11 cellular contexts compared by ENCODE assay signal in the genomic region with DNA sequence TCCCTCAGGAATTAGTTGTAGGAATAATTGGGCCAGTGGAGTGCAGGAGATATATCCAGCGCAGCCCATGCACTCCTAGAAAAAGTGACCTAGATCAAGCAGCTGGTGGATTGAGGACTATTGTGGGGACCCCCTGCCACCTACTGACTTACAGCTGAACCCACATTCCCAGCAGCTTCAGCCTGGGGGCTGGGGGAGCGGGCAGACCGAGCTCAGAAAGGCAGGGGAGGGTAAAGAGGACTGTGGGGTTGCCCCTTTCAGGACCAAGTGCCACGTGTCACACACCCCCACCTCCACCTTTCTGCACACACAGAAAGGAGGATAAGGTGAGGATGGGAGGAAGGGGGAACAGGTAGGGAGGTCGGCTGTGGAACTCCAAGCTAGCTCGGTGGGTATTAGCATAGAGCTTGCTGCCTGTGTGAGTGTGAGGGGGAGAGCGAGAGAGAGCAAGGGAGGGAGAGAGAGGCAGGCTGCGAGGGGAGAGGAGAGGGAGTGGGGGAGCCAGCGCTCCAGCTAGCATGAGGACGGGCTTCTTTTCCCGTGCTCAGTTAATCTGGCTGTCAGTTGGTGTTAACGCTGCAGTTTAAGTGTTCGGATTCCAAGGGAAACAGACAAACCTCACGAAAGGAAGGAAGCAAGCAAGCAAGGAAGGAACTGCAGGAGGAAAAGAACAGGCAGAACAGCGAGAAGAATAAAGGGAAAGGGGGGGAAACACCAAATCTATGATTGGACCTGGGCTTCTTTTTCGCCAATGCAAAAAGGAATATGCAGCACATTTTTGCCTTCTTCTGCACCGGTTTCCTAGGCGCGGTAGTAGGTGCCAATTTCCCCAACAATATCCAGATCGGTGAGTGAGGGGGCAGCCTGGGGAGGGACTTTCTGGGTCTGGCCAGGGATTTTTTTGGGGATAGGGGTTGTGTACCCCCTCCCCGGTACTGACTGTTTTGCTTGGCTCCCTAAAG. TPM values are rescaled to one million over a fixed set of nuclear protein-coding genes. Genes with fewer than 3 reads are reported as not detected.
DNase-seq lines count a peak whose midpoint lies in the region; ATAC-seq, FAIRE-seq and TF ChIP-seq lines count a peak whose summit lies in the region.
"Had no signal": no experiment of that assay in that cellular context is flagged by ENCODE, and none has a peak within 500 bp of the region (broad histone marks: within the 10 kb centered on the region; RNA-seq: fewer than 3 reads in every experiment).

A gene (plus strand): TSS at position 547 of the 962 bp plus-strand sequence.

- no peaks in the 10 kb centered on the region for H3K4me1 Mint-ChIP-seq in activated CD8-positive, alpha-beta T cell treated with anti-CD3 and anti-CD28 coated beads for 36 hours (ENCODE audit: low read depth)

- no peak within 1 kb of the TSS for H3K27ac Mint-ChIP-seq in activated CD8-positive, alpha-beta T cell treated with anti-CD3 and anti-CD28 coated beads for 36 hours
- H3K27ac Mint-ChIP-seq: activated naive CD4-positive, alpha-beta T cell treated with anti-CD3 and anti-CD28 coated beads for 36 hours had no signal

- H3K9me3 Mint-ChIP-seq in activated CD8-positive, alpha-beta T cell treated with anti-CD3 and anti-CD28 coated beads for 36 hours, result no peaks in the 10 kb centered on the region
- H3K9me3 Mint-ChIP-seq: activated naive CD4-positive, alpha-beta T cell treated with anti-CD3 and anti-CD28 coated beads for 36 hours had no signal

- no peaks in the 10 kb centered on the region for H3K36me3 Mint-ChIP-seq in activated CD8-positive, alpha-beta T cell treated with anti-CD3 and anti-CD28 coated beads for 36 hours (ENCODE audit: low read depth)

- POLR2A ChIA-PET in activated CD8-positive, alpha-beta T cell treated with anti-CD3 and anti-CD28 coated beads for 36 hours (lab: Charles Lee), result no interaction called here

- intact Hi-C loops in activated CD8-positive, alpha-beta T cell treated with anti-CD3 and anti-CD28 coated beads for 36 hours (cut with micrococcal nuclease), result loop anchor here (10.0 kb wide), 1 partner anchor 474 kb away; no protein-coding TSS in a partner anchor

- FAIRE-seq in frontal cortex (lab: Jason Lieb, UNC), result no peak

- peak; percentile 83 for ATAC-seq in SK-N-SH treated with all-trans-retinoic acid at 6 μM for 48 hours
- ATAC-seq in activated CD8-positive, alpha-beta T cell treated with anti-CD3 and anti-CD28 coated beads for 36 hours, result no peak

- peak; percentile 26 for TF ChIP-seq CTCF in GM10266 (IDR thresholded peaks at IDR 0.05; ENCODE audit: control insufficient read depth, insufficient read depth, low read depth, missing control alignments)
- no peak for TF ChIP-seq CTCF in activated CD8-positive, alpha-beta T cell treated with anti-CD3 and anti-CD28 coated beads for 36 hours (IDR thresholded peaks at IDR 0.05)

- no peak within 1 kb of the TSS for H3K4me3 Mint-ChIP-seq in activated CD8-positive, alpha-beta T cell treated with anti-CD3 and anti-CD28 coated beads for 36 hours
- H3K4me3 Mint-ChIP-seq: activated naive CD4-positive, alpha-beta T cell treated with anti-CD3 and anti-CD28 coated beads for 36 hours had no signal

- CTCF ChIA-PET in activated CD8-positive, alpha-beta T cell treated with anti-CD3 and anti-CD28 coated beads for 36 hours (lab: Charles Lee), result no interaction called here

- peaks cover 37% of the 10 kb centered on the region for H3K27me3 Mint-ChIP-seq in activated CD8-positive, alpha-beta T cell treated with anti-CD3 and anti-CD28 coated beads for 36 hours

- no peak for DNase-seq in GM10266 (ENCODE audit: extremely low spot score)
- DNase-seq in frontal cortex (ENCODE audit: low spot score in 2 of 2), result no peak
- peak; percentile 62 for DNase-seq in putamen (ENCODE audit: low spot score)
- no peak for DNase-seq in amniotic stem cell (lab: John Stamatoyannopoulos, UW)
- no peak for DNase-seq in NCI-H2029 (lab: John Stamatoyannopoulos, UW)
- DNase-seq in OCI-M2 (lab: John Stamatoyannopoulos, UW; ENCODE audit: unreplicated experiment), result no peak
- DNase-seq in activated CD8-positive, alpha-beta T cell treated with anti-CD3 and anti-CD28 coated beads for 36 hours, result no peak
- DNase-seq: activated naive CD4-positive, alpha-beta T cell treated with anti-CD3 and anti-CD28 coated beads for 36 hours; GF-D8; NCI-H774 had no signal

TF ChIP-seq in SK-N-SH treated with all-trans-retinoic acid at 6 μM for 48 hours, 23 proteins besides CTCF, POLR2A, EP300 and RAD21:
- TF ChIP-seq, protein P1, sequence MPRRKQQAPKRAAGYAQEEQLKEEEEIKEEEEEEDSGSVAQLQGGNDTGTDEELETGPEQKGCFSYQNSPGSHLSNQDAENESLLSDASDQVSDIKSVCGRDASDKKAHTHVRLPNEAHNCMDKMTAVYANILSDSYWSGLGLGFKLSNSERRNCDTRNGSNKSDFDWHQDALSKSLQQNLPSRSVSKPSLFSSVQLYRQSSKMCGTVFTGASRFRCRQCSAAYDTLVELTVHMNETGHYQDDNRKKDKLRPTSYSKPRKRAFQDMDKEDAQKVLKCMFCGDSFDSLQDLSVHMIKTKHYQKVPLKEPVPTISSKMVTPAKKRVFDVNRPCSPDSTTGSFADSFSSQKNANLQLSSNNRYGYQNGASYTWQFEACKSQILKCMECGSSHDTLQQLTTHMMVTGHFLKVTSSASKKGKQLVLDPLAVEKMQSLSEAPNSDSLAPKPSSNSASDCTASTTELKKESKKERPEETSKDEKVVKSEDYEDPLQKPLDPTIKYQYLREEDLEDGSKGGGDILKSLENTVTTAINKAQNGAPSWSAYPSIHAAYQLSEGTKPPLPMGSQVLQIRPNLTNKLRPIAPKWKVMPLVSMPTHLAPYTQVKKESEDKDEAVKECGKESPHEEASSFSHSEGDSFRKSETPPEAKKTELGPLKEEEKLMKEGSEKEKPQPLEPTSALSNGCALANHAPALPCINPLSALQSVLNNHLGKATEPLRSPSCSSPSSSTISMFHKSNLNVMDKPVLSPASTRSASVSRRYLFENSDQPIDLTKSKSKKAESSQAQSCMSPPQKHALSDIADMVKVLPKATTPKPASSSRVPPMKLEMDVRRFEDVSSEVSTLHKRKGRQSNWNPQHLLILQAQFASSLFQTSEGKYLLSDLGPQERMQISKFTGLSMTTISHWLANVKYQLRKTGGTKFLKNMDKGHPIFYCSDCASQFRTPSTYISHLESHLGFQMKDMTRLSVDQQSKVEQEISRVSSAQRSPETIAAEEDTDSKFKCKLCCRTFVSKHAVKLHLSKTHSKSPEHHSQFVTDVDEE (CRISPR knock-in tag; IDR thresholded peaks at IDR 0.05), result no peak
- TF ChIP-seq CSDC2 (CRISPR knock-in tag; IDR thresholded peaks at IDR 0.05) (no peak), ZNF70 (CRISPR knock-in tag; IDR thresholded peaks at IDR 0.05) (no peak)
- TF ChIP-seq, protein P2, sequence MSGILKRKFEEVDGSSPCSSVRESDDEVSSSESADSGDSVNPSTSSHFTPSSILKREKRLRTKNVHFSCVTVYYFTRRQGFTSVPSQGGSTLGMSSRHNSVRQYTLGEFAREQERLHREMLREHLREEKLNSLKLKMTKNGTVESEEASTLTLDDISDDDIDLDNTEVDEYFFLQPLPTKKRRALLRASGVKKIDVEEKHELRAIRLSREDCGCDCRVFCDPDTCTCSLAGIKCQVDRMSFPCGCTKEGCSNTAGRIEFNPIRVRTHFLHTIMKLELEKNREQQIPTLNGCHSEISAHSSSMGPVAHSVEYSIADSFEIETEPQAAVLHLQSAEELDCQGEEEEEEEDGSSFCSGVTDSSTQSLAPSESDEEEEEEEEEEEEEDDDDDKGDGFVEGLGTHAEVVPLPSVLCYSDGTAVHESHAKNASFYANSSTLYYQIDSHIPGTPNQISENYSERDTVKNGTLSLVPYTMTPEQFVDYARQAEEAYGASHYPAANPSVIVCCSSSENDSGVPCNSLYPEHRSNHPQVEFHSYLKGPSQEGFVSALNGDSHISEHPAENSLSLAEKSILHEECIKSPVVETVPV (CRISPR knock-in tag; IDR thresholded peaks at IDR 0.05), result no peak

RNA-seq across cellular contexts. Expression of the gene that starts here (rescaled TPM):
- 207 TPM for total RNA-seq in frontal cortex
- total RNA-seq in activated CD8-positive, alpha-beta T cell treated with anti-CD3 and anti-CD28 coated beads for 36 hours, result not detected
- total RNA-seq: activated naive CD4-positive, alpha-beta T cell treated with anti-CD3 and anti-CD28 coated beads for 36 hours had no signal

Comparison
In these comparisons a context has a peak if more than half of its experiments do, and no peak if none do; other contexts are left out.
1. RNA of the gene that starts here (total RNA-seq): 207 TPM in frontal cortex (single experiment); not detected in activated CD8-positive, alpha-beta T cell treated with anti-CD3 and anti-CD28 coated beads for 36 hours; every median in the first group is over 100 times any median in the second.